In genomic region chr15:101294731-101295606, GRCh38 we compare ENCODE assay signal across 7 cellular contexts.
DNase-seq lines count a peak whose midpoint lies in the region; ATAC-seq and TF ChIP-seq lines count a peak whose summit lies in the region.

TSS of gene SNRPA1 (minus strand) at chr15:101295248. CDS start at chr15:101295178, 70 bp downstream.

- peak; percentile 63 for DNase-seq in NCI-H2081 treated with DMSO at 0.1 percent for 48 hours (lab: John Stamatoyannopoulos, UW)
- peak; percentile 91 for DNase-seq in T1000 (lab: John Stamatoyannopoulos, UW)
- DNase-seq in astrocyte of the hippocampus (ENCODE audit: low read depth, low spot score): peak; percentile 99
- peak; percentile 90 to 95 for DNase-seq in hippocampal formation (lab: John Stamatoyannopoulos, UW)
- DNase-seq in retinal pigment epithelial cell (ENCODE audit: low read depth): peak; percentile 75

- H3K4me3 ChIP-seq in retinal pigment epithelial cell (ENCODE audit: low read length): peak within 1 kb of the TSS; percentile 76

- ATAC-seq in GM18517 (IDR thresholded peaks at IDR 0.05; ENCODE audit: unreplicated experiment) (peak; percentile 74), HG03039 (IDR thresholded peaks at IDR 0.05; ENCODE audit: unreplicated experiment) (peak; percentile 83)

- no peak for TF ChIP-seq CTCF in retinal pigment epithelial cell (conservative IDR thresholded peaks at IDR 0.05; ENCODE audit: low read depth, low read length)

Comparison
In these comparisons a context has a peak if more than half of its experiments do, and no peak if none do; other contexts are left out.
1. Peak in every context shown above with its lines: DNase-seq, ATAC-seq and H3K4me3 ChIP-seq.